In the genomic region with DNA sequence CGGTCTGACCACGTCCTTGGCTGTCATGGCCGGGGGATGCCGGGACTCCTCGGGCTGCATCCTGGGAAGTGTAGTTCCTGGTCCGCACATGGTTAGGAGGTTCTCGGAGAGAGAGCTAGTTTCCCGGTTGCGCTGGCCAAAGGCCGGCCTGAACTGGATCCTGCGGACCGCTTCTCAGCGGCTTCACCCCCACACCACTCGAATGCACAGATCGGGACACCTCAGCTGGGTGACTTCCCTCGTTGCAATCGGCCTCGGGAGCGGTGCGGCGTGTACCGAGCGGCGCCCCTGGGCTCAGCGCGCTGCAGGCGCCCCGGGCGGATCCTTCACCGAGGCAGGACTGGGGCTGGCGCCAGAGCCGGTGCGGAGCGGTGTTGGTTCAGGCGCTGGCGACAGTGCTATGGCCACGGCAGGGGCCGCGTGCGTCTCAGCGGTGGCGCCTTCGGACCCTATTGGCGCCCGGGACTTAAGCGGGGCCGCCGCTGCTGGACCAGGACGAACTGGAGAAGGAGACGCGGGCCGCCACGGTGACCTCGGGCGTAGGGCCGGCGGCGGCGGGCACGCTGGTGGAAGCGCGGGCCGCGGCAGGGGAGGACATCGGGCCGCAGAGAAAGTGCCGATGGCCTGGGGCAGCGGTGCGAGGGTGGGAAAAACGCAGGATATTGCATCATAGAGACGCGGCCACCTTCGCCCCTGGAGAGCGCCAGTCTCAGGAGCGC, we compare ENCODE assay signal across 8 cellular contexts. TPM values are rescaled to one million over a fixed set of nuclear protein-coding genes. Genes with fewer than 3 reads are reported as not detected.
DNase-seq lines count a peak whose midpoint lies in the region; ATAC-seq and TF ChIP-seq lines count a peak whose summit lies in the region.

No MANE protein-coding gene starts in this region.

- no TSS peak for BruUV-seq in HCT116 (replicated peaks; lab: Mats Ljungman, UMichigan)

- H3K27me3 ChIP-seq in HCT116 (ENCODE audit: insufficient read depth, low read length): no peaks in the 10 kb centered on the region
- no peaks in the 10 kb centered on the region for H3K27me3 ChIP-seq in colonic mucosa

- no peaks in the 10 kb centered on the region for H3K9me3 ChIP-seq in HCT116 (ENCODE audit: control insufficient read depth in 1 of 2, insufficient read depth in 1 of 2, low read depth in 1 of 2, low read length in 2 of 2)
- no peaks in the 10 kb centered on the region for H3K9me3 ChIP-seq in colonic mucosa

- intact Hi-C loops in HCT116 (cut with micrococcal nuclease) (no loop called here), colonic mucosa (cut with DNase I) (no loop called here)

- no peaks in the 10 kb centered on the region for H4K20me1 ChIP-seq in HCT116 (ENCODE audit: insufficient read depth)

- CTCF ChIA-PET in HCT116 (lab: Charles Lee): no interaction called here

- no peak for TF ChIP-seq CTCF in HCT116 (IDR thresholded peaks at IDR 0.05 in 2 of 3, conservative IDR thresholded peaks at IDR 0.05 in 1 of 3; ENCODE audit: borderline replicate concordance in 1 of 3, insufficient read depth in 1 of 3, low read depth in 2 of 3, low read length in 2 of 3)
- no peak for TF ChIP-seq CTCF in colonic mucosa (IDR thresholded peaks at IDR 0.05)

- ATAC-seq in HCT116 (peak; percentile 73), HG02763 (IDR thresholded peaks at IDR 0.05; ENCODE audit: unreplicated experiment) (no peak)
- ATAC-seq in activated CD4-positive, CD25-positive, alpha-beta regulatory T cell treated with anti-CD3 and anti-CD28 coated beads, Interleukin-2, amount 50 U/mL, for 24 hours: peak; percentile 82 to 83

- no peak for TF ChIP-seq RAD21 in HCT116 (IDR thresholded peaks at IDR 0.05; ENCODE audit: low read depth)

- no peak for TF ChIP-seq POLR2A in HCT116 (IDR thresholded peaks at IDR 0.05; ENCODE audit: borderline replicate concordance, extremely low read depth, insufficient read depth, insufficient read length)

- H3K4me3 ChIP-seq in HCT116 (replicated peaks in 1 of 2; ENCODE audit: low read depth in 1 of 2, low read length in 2 of 2): peak overlapping the region; percentile 59 to 66
- peak overlapping the region; percentile 58 for H3K4me3 ChIP-seq in colonic mucosa

- H3K4me1 ChIP-seq in HCT116 (ENCODE audit: control insufficient read depth in 1 of 2, insufficient read depth in 2 of 2, low read length in 2 of 2) (peaks cover 0 to 11% of the 10 kb centered on the region in 2 experiments; a peak in 2 of 4 replicates), colonic mucosa (no peaks in the 10 kb centered on the region)

- DNase-seq in Daoy (ENCODE audit: low read depth): peak; percentile 83
- DNase-seq in HCT116 (ENCODE audit: low read depth, low spot score): peak; percentile 24
- DNase-seq in NCI-H2107 treated with DMSO at 0.1 percent for 48 hours (lab: John Stamatoyannopoulos, UW; ENCODE audit: unreplicated experiment): peak; percentile 47
- DNase-seq in colonic mucosa: peak; percentile 91
- DNase-seq in kidney glomerular epithelial cell (lab: John Stamatoyannopoulos, UW): peak; percentile 65
- peak; percentile 16 to 47 for DNase-seq in stimulated activated CD4-positive, alpha-beta T cell treated with anti-CD3 and anti-CD28 coated beads, Interleukin-15, amount 100 ng/mL, for 1 hour (ENCODE audit: low read depth in 1 of 2, low spot score in 1 of 2)

- no peak overlapping the region for H2AFZ ChIP-seq in HCT116 (ENCODE audit: low read depth, low read length, poor library complexity, severe bottlenecking)

- H3K79me2 ChIP-seq in HCT116 (ENCODE audit: insufficient read depth, low read length): no peaks in the 10 kb centered on the region

- H3K9ac ChIP-seq in HCT116 (ENCODE audit: low read length) (peak overlapping the region; percentile 84), colonic mucosa (ENCODE audit: low read depth in 2 of 2, low read length in 2 of 2) (peak overlapping the region; percentile 78 to 86)

- POLR2A ChIA-PET in HCT116 (lab: Charles Lee): interaction anchor here (1.1 kb wide), 1 partner anchor 30 kb away, joined by 3 read pairs; no protein-coding TSS in a partner anchor

- H3K36me3 ChIP-seq in HCT116 (ENCODE audit: control insufficient read depth in 1 of 2, insufficient read depth in 2 of 2, low read length in 2 of 2): peaks cover 6 to 23% of the 10 kb centered on the region in 2 experiments
- peaks cover 7% of the 10 kb centered on the region for H3K36me3 ChIP-seq in colonic mucosa

- H3K4me2 ChIP-seq in HCT116 (ENCODE audit: low read length): peak overlapping the region; percentile 80

- H3K9me2 ChIP-seq in HCT116 (ENCODE audit: insufficient read depth): no peaks in the 10 kb centered on the region

- RAD21 ChIA-PET in HCT116 (lab: Charles Lee; ENCODE audit: low non-redundant PET in 1 of 2, low total read pairs in 2 of 2, uncharacterized antibody in 2 of 2, unreplicated experiment in 2 of 2): no interaction called here

- peak overlapping the region; percentile 90 for H3K27ac ChIP-seq in HCT116 (ENCODE audit: low read depth, low read length)
- H3K27ac ChIP-seq in colonic mucosa: peak overlapping the region; percentile 70

TF ChIP-seq in HCT116, 20 proteins besides CTCF, POLR2A, EP300 and RAD21 (continues in another document):
- peak; percentile 54; the same call in 1 of the 2 replicates for TF ChIP-seq SIN3A (IDR thresholded peaks at IDR 0.05; ENCODE audit: low read depth)
- no peak for TF ChIP-seq EZH2 (IDR thresholded peaks at IDR 0.05)
- peak; percentile 70; the same call in 1 of the 2 replicates for TF ChIP-seq ZFX (IDR thresholded peaks at IDR 0.05)
- TF ChIP-seq FOSL1 (IDR thresholded peaks at IDR 0.05; ENCODE audit: low read depth): no peak
- TF ChIP-seq, protein P1, sequence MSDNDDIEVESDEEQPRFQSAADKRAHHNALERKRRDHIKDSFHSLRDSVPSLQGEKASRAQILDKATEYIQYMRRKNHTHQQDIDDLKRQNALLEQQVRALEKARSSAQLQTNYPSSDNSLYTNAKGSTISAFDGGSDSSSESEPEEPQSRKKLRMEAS (IDR thresholded peaks at IDR 0.05): peak; percentile 88
- TF ChIP-seq EZH2phosphoT487 (IDR thresholded peaks at IDR 0.05; ENCODE audit: borderline replicate concordance): no peak
- TF ChIP-seq CEBPB (IDR thresholded peaks at IDR 0.05; ENCODE audit: low read depth): peak; percentile 57; the same call in 1 of the 2 replicates
- no peak for TF ChIP-seq ZNF274 (IDR thresholded peaks at IDR 0.05; ENCODE audit: low read depth, low read length)
- no peak for TF ChIP-seq SRF (IDR thresholded peaks at IDR 0.05; ENCODE audit: low read depth)
- TF ChIP-seq, protein P2, sequence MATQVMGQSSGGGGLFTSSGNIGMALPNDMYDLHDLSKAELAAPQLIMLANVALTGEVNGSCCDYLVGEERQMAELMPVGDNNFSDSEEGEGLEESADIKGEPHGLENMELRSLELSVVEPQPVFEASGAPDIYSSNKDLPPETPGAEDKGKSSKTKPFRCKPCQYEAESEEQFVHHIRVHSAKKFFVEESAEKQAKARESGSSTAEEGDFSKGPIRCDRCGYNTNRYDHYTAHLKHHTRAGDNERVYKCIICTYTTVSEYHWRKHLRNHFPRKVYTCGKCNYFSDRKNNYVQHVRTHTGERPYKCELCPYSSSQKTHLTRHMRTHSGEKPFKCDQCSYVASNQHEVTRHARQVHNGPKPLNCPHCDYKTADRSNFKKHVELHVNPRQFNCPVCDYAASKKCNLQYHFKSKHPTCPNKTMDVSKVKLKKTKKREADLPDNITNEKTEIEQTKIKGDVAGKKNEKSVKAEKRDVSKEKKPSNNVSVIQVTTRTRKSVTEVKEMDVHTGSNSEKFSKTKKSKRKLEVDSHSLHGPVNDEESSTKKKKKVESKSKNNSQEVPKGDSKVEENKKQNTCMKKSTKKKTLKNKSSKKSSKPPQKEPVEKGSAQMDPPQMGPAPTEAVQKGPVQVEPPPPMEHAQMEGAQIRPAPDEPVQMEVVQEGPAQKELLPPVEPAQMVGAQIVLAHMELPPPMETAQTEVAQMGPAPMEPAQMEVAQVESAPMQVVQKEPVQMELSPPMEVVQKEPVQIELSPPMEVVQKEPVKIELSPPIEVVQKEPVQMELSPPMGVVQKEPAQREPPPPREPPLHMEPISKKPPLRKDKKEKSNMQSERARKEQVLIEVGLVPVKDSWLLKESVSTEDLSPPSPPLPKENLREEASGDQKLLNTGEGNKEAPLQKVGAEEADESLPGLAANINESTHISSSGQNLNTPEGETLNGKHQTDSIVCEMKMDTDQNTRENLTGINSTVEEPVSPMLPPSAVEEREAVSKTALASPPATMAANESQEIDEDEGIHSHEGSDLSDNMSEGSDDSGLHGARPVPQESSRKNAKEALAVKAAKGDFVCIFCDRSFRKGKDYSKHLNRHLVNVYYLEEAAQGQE (IDR thresholded peaks at IDR 0.05; ENCODE audit: low read depth): no peak
- TF ChIP-seq, protein P3, sequence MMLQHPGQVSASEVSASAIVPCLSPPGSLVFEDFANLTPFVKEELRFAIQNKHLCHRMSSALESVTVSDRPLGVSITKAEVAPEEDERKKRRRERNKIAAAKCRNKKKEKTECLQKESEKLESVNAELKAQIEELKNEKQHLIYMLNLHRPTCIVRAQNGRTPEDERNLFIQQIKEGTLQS (IDR thresholded peaks at IDR 0.05): no peak

RNA-seq across cellular contexts. Expression of a gene that starts 11.5 kb away (rescaled TPM):
- 5.0 and 6.5 TPM in 2 replicates for total RNA-seq in Daoy (2014; rRNA removed; shearing (Covaris generic))
- 18.4 TPM for total RNA-seq in HCT116 (2021; ENCODE audit: unreplicated experiment)
- 7.7 and 10.2 TPM in 2 replicates for polyA plus RNA-seq in HCT116 (2012)
- total RNA-seq in colonic mucosa: 10 to 100 TPM; 11.8 to 15.2 TPM

RNA-seq across cellular contexts. Expression of a gene that starts 13.4 kb away (rescaled TPM):
- 57.8 and 58.9 TPM in 2 replicates for total RNA-seq in Daoy (2014; rRNA removed; shearing (Covaris generic))
- 90.3 TPM for total RNA-seq in HCT116 (2021; ENCODE audit: unreplicated experiment)
- 58.1 and 67.6 TPM in 2 replicates for polyA plus RNA-seq in HCT116 (2012)
- 100 to 1,000 TPM in 1 of 2 donors, 10 to 100 TPM in 1; 94.6 to 117 TPM for total RNA-seq in colonic mucosa

RNA-seq across cellular contexts. Expression of a gene that starts 13.7 kb away (rescaled TPM):
- 0.91 and 5.2 TPM in 2 replicates for total RNA-seq in Daoy (2014; rRNA removed; shearing (Covaris generic))
- 12.6 TPM for total RNA-seq in HCT116 (2021; ENCODE audit: unreplicated experiment)
- 8.8 and 10.3 TPM in 2 replicates for polyA plus RNA-seq in HCT116 (2012)
- total RNA-seq in colonic mucosa: 10 to 100 TPM in 1 of 2 donors, 1 to 10 TPM in 1; 8.6 to 12.7 TPM

RNA-seq across cellular contexts. Expression of a gene that starts 27.3 kb away (rescaled TPM):
- total RNA-seq in Daoy (2014; rRNA removed; shearing (Covaris generic)): 16.5 and 24.5 TPM in 2 replicates
- total RNA-seq in HCT116 (2021; ENCODE audit: unreplicated experiment) (32.6 TPM), colonic mucosa (10 to 100 TPM; 33.6 to 47.8 TPM)
- polyA plus RNA-seq in HCT116 (2012): 26.1 and 28.6 TPM in 2 replicates

Comparison
In these comparisons a context has a peak if more than half of its experiments do, and no peak if none do; other contexts are left out.
1. DNase-seq: peak in every context shown above with its lines; median percentile 91 in colonic mucosa; 83 in Daoy; 65 in kidney glomerular epithelial cell; 47 in NCI-H2107 treated with DMSO at 0.1 percent for 48 hours; 32 in stimulated activated CD4-positive, alpha-beta T cell treated with anti-CD3 and anti-CD28 coated beads, Interleukin-15, amount 100 ng/mL, for 1 hour; 24 in HCT116.